24 cellular contexts compared by ENCODE assay signal in genomic region chr12:127750076-127750840, GRCh38.
"Had no signal": no experiment of that assay in that cellular context is flagged by ENCODE, and none has a peak within 500 bp of the region (broad histone marks: within the 10 kb centered on the region; RNA-seq: fewer than 3 reads in every experiment).

No MANE protein-coding gene starts in this region.

- H3K4me3 ChIP-seq: gastroesophageal sphincter, heart right ventricle, left ventricle myocardium inferior, tibial artery, uterus had no signal

- DNase-seq: activated CD4-positive, alpha-beta T cell treated with anti-CD3 and anti-CD28 coated beads for 48 hours; activated CD4-positive, CD25-positive, alpha-beta regulatory T cell; activated CD8-positive, alpha-beta T cell treated with anti-CD3 and anti-CD28 coated beads for 36 hours; activated naive CD4-positive, alpha-beta T cell treated with Interleukin-2 at 50 U/mL for 16 hours; activated naive CD8-positive, alpha-beta T cell treated with anti-CD3 and anti-CD28 coated beads, Interleukin-2, amount 10 ng/mL, durations not matched to agents 7 days and 5 days; activated T-cell treated with anti-CD3 and anti-CD28 coated beads, Interleukin-2, amount 50 U/mL, for 1 hour; aorta; dermis blood vessel endothelial cell; heart right ventricle; kidney glomerular epithelial cell; left ventricle myocardium inferior; mammary epithelial cell; midbrain; nucleus accumbens; stimulated activated CD4-positive, alpha-beta T cell treated with anti-CD3 and anti-CD28 coated beads, Interleukin-12 subunit alpha, Interleukin-12 subunit beta, amount 100 ng/mL, for 4 hours; stimulated activated CD4-positive, alpha-beta T cell treated with anti-CD3 and anti-CD28 coated beads, Interleukin-1b, Interleukin-23, amount 100 ng/mL, for 48 hours; stimulated activated CD8-positive, alpha-beta memory T cell treated with anti-CD3 and anti-CD28 coated beads, Interleukin-4, amount 100 ng/mL, for 48 hours; stimulated activated naive CD4-positive, alpha-beta T cell treated with Interleukin-2 at 50 U/mL for 16 hours; substantia nigra; T-cell; tibial artery; uterus had no signal

- H3K27me3 ChIP-seq: gastroesophageal sphincter, uterus had no signal

- H3K27ac ChIP-seq: epithelial cell of prostate, gastroesophageal sphincter, heart right ventricle, left ventricle myocardium inferior, tibial artery, uterus had no signal

- H3K9me3 ChIP-seq: gastroesophageal sphincter, heart right ventricle, left ventricle myocardium inferior, tibial artery, uterus had no signal

- ATAC-seq: activated CD8-positive, alpha-beta T cell treated with anti-CD3 and anti-CD28 coated beads for 36 hours; gastroesophageal sphincter; heart right ventricle; T-cell had no signal

- H3K4me1 ChIP-seq: gastroesophageal sphincter, heart right ventricle, left ventricle myocardium inferior, tibial artery, uterus had no signal

- H3K36me3 ChIP-seq: gastroesophageal sphincter, heart right ventricle, left ventricle myocardium inferior, tibial artery, uterus had no signal
